ENCODE assay signal across 1 cellular context in genomic region chr12:49962861-49963765, GRCh38.
TF ChIP-seq lines count a peak whose summit lies in the region.

No MANE protein-coding gene starts in this region.

TF ChIP-seq in A549, 52 proteins besides CTCF, POLR2A, EP300 and RAD21 (continued from another document):
- TF ChIP-seq REST (IDR thresholded peaks at IDR 0.05) = no peak
- TF ChIP-seq MAX (IDR thresholded peaks at IDR 0.05) = peak; percentile 68
- peak; percentile 30; the same call in 1 of the 2 replicates for TF ChIP-seq FOSL2 (IDR thresholded peaks at IDR 0.05)
- TF ChIP-seq FOSL2 (CRISPR knock-in tag; IDR thresholded peaks at IDR 0.05) = peak; percentile 50; the same call in 1 of the 2 replicates
- no peak for TF ChIP-seq CHD2 (IDR thresholded peaks at IDR 0.05; ENCODE audit: low read length, partially characterized antibody)
- TF ChIP-seq HOXA7 (CRISPR knock-in tag; IDR thresholded peaks at IDR 0.05) = no peak
- no peak for TF ChIP-seq TP53 (CRISPR knock-in tag; IDR thresholded peaks at IDR 0.05)
- TF ChIP-seq FOXS1 (CRISPR knock-in tag; IDR thresholded peaks at IDR 0.05) = no peak
- TF ChIP-seq ESRRA (IDR thresholded peaks at IDR 0.05; ENCODE audit: borderline replicate concordance, low read length) = no peak
